In the genomic region with DNA sequence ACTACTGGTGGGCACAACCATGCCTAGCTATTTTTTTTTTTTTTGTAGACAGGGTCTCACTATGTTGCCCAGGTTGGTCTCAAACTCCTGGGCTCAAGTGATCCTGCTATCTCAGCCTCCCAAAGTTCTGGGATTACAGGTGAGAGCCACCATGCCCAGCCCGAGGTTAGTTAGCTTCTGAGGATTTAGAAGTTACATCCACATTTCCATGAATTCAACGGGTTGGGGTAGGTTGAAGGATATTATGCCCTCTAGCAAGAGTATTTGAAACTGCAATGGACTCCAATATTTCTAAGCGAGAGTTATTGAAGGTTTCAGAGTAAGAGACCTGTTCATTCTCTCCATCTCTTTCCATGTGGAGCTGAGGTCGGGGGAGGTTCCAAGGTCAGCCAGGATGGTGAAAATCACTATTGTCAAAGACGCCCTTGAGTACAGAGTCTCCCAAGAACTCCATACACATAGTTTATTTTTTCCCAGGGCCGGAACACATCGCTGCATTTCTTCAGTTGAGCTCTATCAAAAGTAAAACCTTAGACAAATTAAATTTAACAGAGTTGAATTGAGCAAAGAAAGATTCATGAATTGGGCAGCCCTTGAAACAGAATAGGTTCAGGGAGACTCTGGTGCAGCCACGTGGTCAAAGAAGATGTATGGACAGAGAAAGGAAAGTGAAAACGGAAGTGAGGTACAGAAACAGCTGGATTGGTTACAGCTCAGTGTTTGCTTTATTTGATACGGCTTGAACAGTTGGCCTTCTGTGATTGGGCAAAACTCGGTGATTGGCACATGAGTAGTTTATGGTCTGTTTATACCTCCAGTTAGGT, we compare ENCODE assay signal across 10 cellular contexts. TPM values are rescaled to one million over a fixed set of nuclear protein-coding genes. Genes with fewer than 3 reads are reported as not detected.
DNase-seq lines count a peak whose midpoint lies in the region; ATAC-seq, FAIRE-seq and TF ChIP-seq lines count a peak whose summit lies in the region.
"Had no signal": no experiment of that assay in that cellular context is flagged by ENCODE, and none has a peak within 500 bp of the region (broad histone marks: within the 10 kb centered on the region; RNA-seq: fewer than 3 reads in every experiment).

No MANE protein-coding gene starts in this region.

- no peaks in the 10 kb centered on the region for H3K27me3 ChIP-seq in bronchial epithelial cell (ENCODE audit: control insufficient read depth, insufficient read depth, low read length)

- no peak overlapping the region for H3K4me3 Mint-ChIP-seq in activated CD4-positive, alpha-beta T cell treated with anti-CD3 and anti-CD28 coated beads for 36 hours

- POLR2A ChIA-PET in activated CD4-positive, alpha-beta T cell treated with anti-CD3 and anti-CD28 coated beads for 36 hours (lab: Charles Lee): interaction anchor here (0.5 kb wide), 1 partner anchor 300 kb away, joined by 5 read pairs; no protein-coding TSS in a partner anchor

- CTCF ChIA-PET in activated CD4-positive, alpha-beta T cell treated with anti-CD3 and anti-CD28 coated beads for 36 hours (lab: Charles Lee): interaction anchor here (0.6 to 1.9 kb wide), 6 partner anchors 8 to 408 kb away, joined by 3 to 5 read pairs (median 4); no protein-coding TSS in a partner anchor

- no peak for FAIRE-seq in bronchial epithelial cell (lab: Jason Lieb, UNC)
- FAIRE-seq: H54 had no signal

- H3K9me3 Mint-ChIP-seq in activated CD4-positive, alpha-beta T cell treated with anti-CD3 and anti-CD28 coated beads for 36 hours (ENCODE audit: low read depth): peaks cover 11% of the 10 kb centered on the region

- H3K27ac Mint-ChIP-seq in activated CD4-positive, alpha-beta T cell treated with anti-CD3 and anti-CD28 coated beads for 36 hours: peak overlapping the region; percentile 56

- no peak overlapping the region for H3K4me3 ChIP-seq in bronchial epithelial cell (ENCODE audit: low read depth, low read length)

- DNase-seq in activated CD4-positive, alpha-beta T cell treated with anti-CD3 and anti-CD28 coated beads for 36 hours: peak; percentile 11
- DNase-seq in activated CD4-positive, alpha-beta T cell treated with anti-CD3 and anti-CD28 coated beads, Interleukin-2, amount 50 U/mL, for 4 hours: no peak
- DNase-seq in NCI-H460 (ENCODE audit: extremely low read depth, low read depth) (peak; percentile 71), bronchial epithelial cell (ENCODE audit: low read depth) (peak; percentile 21), A172 (ENCODE audit: low spot score) (no peak), kidney tubule cell (ENCODE audit: low spot score) (no peak)
- DNase-seq in stimulated activated naive CD8-positive, alpha-beta T cell treated with anti-CD3 and anti-CD28 coated beads, Interleukin-15, Interleukin-2, amounts not matched to agents 100 U/mL and 50 U/mL, for 24 hours: no peak
- no peak for DNase-seq in stimulated activated CD4-positive, alpha-beta T cell treated with anti-CD3 and anti-CD28 coated beads, Interleukin-12 subunit alpha, Interleukin-12 subunit beta, amount 100 ng/mL, for 4 hours
- DNase-seq: NCI-H526 had no signal

- H3K4me1 Mint-ChIP-seq in activated CD4-positive, alpha-beta T cell treated with anti-CD3 and anti-CD28 coated beads for 36 hours: peaks cover 14% of the 10 kb centered on the region

- ATAC-seq in activated CD4-positive, alpha-beta T cell treated with anti-CD3 and anti-CD28 coated beads for 36 hours: peak; percentile 57
- ATAC-seq in stimulated activated naive CD8-positive, alpha-beta T cell treated with anti-CD3 and anti-CD28 coated beads, Interleukin-15, Interleukin-2, amounts not matched to agents 100 U/mL and 50 U/mL, for 24 hours: peak; percentile 63

- no peak for TF ChIP-seq CTCF in bronchial epithelial cell (IDR thresholded peaks at IDR 0.05; ENCODE audit: insufficient read depth, low read length, severe bottlenecking)

- intact Hi-C loops in activated CD4-positive, alpha-beta T cell treated with anti-CD3 and anti-CD28 coated beads for 36 hours (cut with DNase I, micrococcal nuclease): no loop called here

- H3K27me3 Mint-ChIP-seq in activated CD4-positive, alpha-beta T cell treated with anti-CD3 and anti-CD28 coated beads for 36 hours: peaks cover 12% of the 10 kb centered on the region

- peaks cover 5% of the 10 kb centered on the region for H3K36me3 Mint-ChIP-seq in activated CD4-positive, alpha-beta T cell treated with anti-CD3 and anti-CD28 coated beads for 36 hours (ENCODE audit: low read depth)

- H3K36me3 ChIP-seq in bronchial epithelial cell (ENCODE audit: control insufficient read depth, insufficient read depth, low read length): no peaks in the 10 kb centered on the region

RNA-seq across cellular contexts. Expression of a gene that starts 19.0 kb away (rescaled TPM):
- 1 to 10 TPM; 2.4 to 4.2 TPM for total RNA-seq in activated CD4-positive, alpha-beta T cell treated with anti-CD3 and anti-CD28 coated beads for 36 hours
- 25.7 and 30.0 TPM in 2 replicates for total RNA-seq in NCI-H460 (2014; rRNA removed; shearing (Covaris generic))
- polyA plus RNA-seq in NCI-H460 (2014; cell fraction: nucleus; rRNA removed): 40.1 and 40.4 TPM in 2 replicates
- 16.8 and 18.7 TPM in 2 replicates for total RNA-seq in bronchial epithelial cell
- total RNA-seq in A172 (2014; rRNA removed; shearing (Covaris generic)): 24.1 and 30.8 TPM in 2 replicates

RNA-seq across cellular contexts. Expression of a gene that starts 27.3 kb away (rescaled TPM):
- 10 to 100 TPM; 13.2 to 16.0 TPM for total RNA-seq in activated CD4-positive, alpha-beta T cell treated with anti-CD3 and anti-CD28 coated beads for 36 hours
- 28.5 and 33.8 TPM in 2 replicates for total RNA-seq in NCI-H460 (2014; rRNA removed; shearing (Covaris generic))
- 24.6 and 34.4 TPM in 2 replicates for polyA plus RNA-seq in NCI-H460 (2014; cell fraction: nucleus; rRNA removed)
- total RNA-seq in bronchial epithelial cell: 15.5 and 19.5 TPM in 2 replicates
- 39.0 and 50.5 TPM in 2 replicates for total RNA-seq in A172 (2014; rRNA removed; shearing (Covaris generic))

Comparison
In these comparisons a context has a peak if more than half of its experiments do, and no peak if none do; other contexts are left out.
1. DNase-seq: peak in activated CD4-positive, alpha-beta T cell treated with anti-CD3 and anti-CD28 coated beads for 36 hours (single experiment), NCI-H460 (single experiment) and bronchial epithelial cell (single experiment); none in activated CD4-positive, alpha-beta T cell treated with anti-CD3 and anti-CD28 coated beads, Interleukin-2, amount 50 U/mL, for 4 hours (0 of 2), stimulated activated naive CD8-positive, alpha-beta T cell treated with anti-CD3 and anti-CD28 coated beads, Interleukin-15, Interleukin-2, amounts not matched to agents 100 U/mL and 50 U/mL, for 24 hours (single experiment), stimulated activated CD4-positive, alpha-beta T cell treated with anti-CD3 and anti-CD28 coated beads, Interleukin-12 subunit alpha, Interleukin-12 subunit beta, amount 100 ng/mL, for 4 hours (single experiment), A172 (single experiment) and kidney tubule cell (single experiment).